Comparison of ENCODE assay signal across 1 cellular context in the genomic region with DNA sequence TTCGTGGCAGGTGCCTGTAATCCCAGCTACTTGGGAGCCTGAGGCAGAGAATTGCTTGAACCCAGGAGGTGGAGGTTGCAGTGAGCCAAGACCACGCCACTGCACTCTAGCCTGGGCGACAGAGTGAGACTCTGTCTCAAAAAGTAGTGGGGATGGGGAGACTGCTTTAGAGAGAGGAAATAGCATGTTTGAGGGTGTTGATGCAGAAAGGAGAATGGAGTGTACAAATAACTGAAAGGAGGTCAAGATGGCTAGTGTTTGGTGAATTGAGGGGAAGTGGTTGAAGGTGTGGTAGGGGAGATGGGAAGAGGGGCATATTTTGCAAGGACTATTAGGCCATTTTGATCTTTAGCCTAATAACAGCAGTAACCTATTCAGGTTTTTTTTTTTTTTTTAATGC.
TF ChIP-seq lines count a peak whose summit lies in the region.

No MANE protein-coding gene starts in this region.

TF ChIP-seq in GM12878, 131 proteins besides CTCF, POLR2A, EP300 and RAD21:
- TF ChIP-seq POLR2AphosphoS5 (IDR thresholded peaks at IDR 0.05; ENCODE audit: low read length), result 0 out of 2 replicates have a peak, but pooled peaks have one; percentile 13
